15 cellular contexts compared by ENCODE assay signal in the genomic region with DNA sequence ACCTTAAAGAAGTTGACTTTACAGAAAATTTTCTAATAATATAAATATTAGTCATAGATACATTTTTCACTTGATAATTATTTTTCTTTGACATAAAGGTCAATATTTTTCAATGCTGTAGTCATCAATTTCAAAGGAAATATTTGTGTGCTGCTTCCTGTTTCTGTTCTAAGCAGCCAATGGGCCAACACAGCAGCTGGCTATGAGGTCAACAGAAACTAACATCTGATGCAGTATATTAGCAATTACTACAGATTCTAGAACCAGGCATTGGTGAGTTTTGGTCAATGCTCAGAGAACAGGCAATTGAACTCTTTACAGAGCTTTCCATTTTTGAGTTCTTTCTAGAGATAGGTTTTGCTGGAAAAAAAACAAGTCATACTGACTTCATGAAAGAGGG.
DNase-seq lines count a peak whose midpoint lies in the region; ATAC-seq, FAIRE-seq and TF ChIP-seq lines count a peak whose summit lies in the region.
"Had no signal": no experiment of that assay in that cellular context is flagged by ENCODE, and none has a peak within 500 bp of the region (broad histone marks: within the 10 kb centered on the region; RNA-seq: fewer than 3 reads in every experiment).

No MANE protein-coding gene starts in this region.

- SMC1A ChIA-PET in GM12878 (lab: Charles Lee; ENCODE audit: uncharacterized antibody, unreplicated experiment) = no interaction called here

- no peak overlapping the region for H3K23ac ChIP-seq in IMR-90 (ENCODE audit: low read depth, low read length)

- POLR2A ChIA-PET in IMR-90 (lab: Charles Lee; ENCODE audit: unreplicated experiment) = no interaction called here
- POLR2A ChIA-PET in GM12878 (lab: Charles Lee) = no interaction called here

- TF ChIP-seq POLR2A in IMR-90 (IDR thresholded peaks at IDR 0.05; ENCODE audit: low read depth, low read length) (no peak), GM12878 (IDR thresholded peaks at IDR 0.05; ENCODE audit: low read depth, low read length) (no peak)

- in situ Hi-C loops in IMR-90 (cut with MboI; ENCODE audit: low sequenced_read_pairs) (no loop called here), GM12878 (cut with MboI) (no loop called here)

- CTCF ChIA-PET in IMR-90 (lab: Yijun Ruan, JAX) = no interaction called here
- CTCF ChIA-PET in GM12878 (lab: Yijun Ruan, JAX) = no interaction called here

- H3K27ac ChIP-seq in IMR-90 (ENCODE audit: insufficient read depth, low read length) (no peak overlapping the region), GM12878 (ENCODE audit: control insufficient read depth, insufficient read depth) (no peak overlapping the region)
- H3K27ac ChIP-seq: A549, C4-2B had no signal

- intact Hi-C loops in IMR-90 (cut with micrococcal nuclease) (no loop called here), GM12878 (cut with micrococcal nuclease; ENCODE audit: unreplicated experiment) (no loop called here)

- no peak overlapping the region for H2BK15ac ChIP-seq in IMR-90 (ENCODE audit: low read depth, low read length)

- no peak overlapping the region for H4K8ac ChIP-seq in IMR-90 (ENCODE audit: low read depth in 2 of 2, low read length in 2 of 2)

- BruUV-seq in IMR-90 (replicated peaks; lab: Mats Ljungman, UMichigan) (no TSS peak), GM12878 (replicated peaks; lab: Mats Ljungman, UMichigan) (no TSS peak)

- no peak overlapping the region for H3K4me3 ChIP-seq in IMR-90 (ENCODE audit: insufficient read depth, low read depth, low read length)
- H3K4me3 ChIP-seq in GM12878 = no peak overlapping the region
- H3K4me3 ChIP-seq in fibroblast of mammary gland (ENCODE audit: control insufficient read depth, low read depth, low read length) = no peak overlapping the region
- H3K4me3 ChIP-seq: A549, GM23338 had no signal

- no peak for FAIRE-seq in GM12878 (lab: Jason Lieb, UNC)
- FAIRE-seq in frontal cortex (lab: Jason Lieb, UNC) = no peak
- no peak for FAIRE-seq in GM19239 (lab: Jason Lieb, UNC)
- FAIRE-seq: A549, GM18507 had no signal

- H3K9me3 ChIP-seq in IMR-90 (ENCODE audit: control insufficient read depth, insufficient read depth, low read length) (no peaks in the 10 kb centered on the region), GM12878 (replicated peaks; ENCODE audit: control insufficient read depth, insufficient read depth, low read length) (no peaks in the 10 kb centered on the region)
- H3K9me3 ChIP-seq: A549, BE2C had no signal

- H3K18ac ChIP-seq in IMR-90 (ENCODE audit: low read depth, low read length) = no peak overlapping the region

- no peak overlapping the region for H2BK20ac ChIP-seq in IMR-90 (ENCODE audit: low read depth, low read length)

- ATAC-seq in IMR-90 (ENCODE audit: low read depth) (0 out of 2 replicates have a peak, but pooled peaks have one; percentile 24), GM12878 (peak; percentile 72)
- ATAC-seq: A549, GM23338 had no signal

- H4K20me1 ChIP-seq in IMR-90 (ENCODE audit: insufficient read depth, low read length) = no peaks in the 10 kb centered on the region
- H4K20me1 ChIP-seq in GM12878 (ENCODE audit: control insufficient read depth, insufficient read depth) = no peaks in the 10 kb centered on the region

- H2AFZ ChIP-seq in IMR-90 (replicated peaks; ENCODE audit: low read length, poor library complexity) = no peak overlapping the region
- no peak overlapping the region for H2AFZ ChIP-seq in GM12878 (ENCODE audit: control insufficient read depth, low read depth, low read length)
- H2AFZ ChIP-seq: GM23338 had no signal

- H3K27me3 ChIP-seq in IMR-90 (ENCODE audit: control insufficient read depth, insufficient read depth, low read length) (no peaks in the 10 kb centered on the region), GM12878 (replicated peaks in 1 of 2; ENCODE audit: control insufficient read depth in 2 of 2, insufficient read depth in 2 of 2, low read length in 1 of 2) (no peaks in the 10 kb centered on the region)
- H3K27me3 ChIP-seq: BE2C had no signal

- no peak overlapping the region for H3K56ac ChIP-seq in IMR-90 (ENCODE audit: extremely low read depth, insufficient read depth, low read length)

- RAD21 ChIA-PET in GM12878 (lab: Charles Lee; ENCODE audit: unreplicated experiment) = no interaction called here

- H3K4me2 ChIP-seq in IMR-90 (ENCODE audit: low read depth, low read length) (no peak overlapping the region), GM12878 (ENCODE audit: control insufficient read depth, insufficient read depth) (no peak overlapping the region)
- H3K4me2 ChIP-seq: A549, GM23338 had no signal

- no peak overlapping the region for H2BK120ac ChIP-seq in IMR-90 (ENCODE audit: low read depth, low read length)

- no peak overlapping the region for H2BK5ac ChIP-seq in IMR-90 (ENCODE audit: low read depth, low read length, poor library complexity, severe bottlenecking)

- no peak for TF ChIP-seq EP300 in GM12878 (IDR thresholded peaks at IDR 0.05; ENCODE audit: borderline replicate concordance in 1 of 2, control insufficient read depth in 1 of 2, low read depth in 2 of 2, low read length in 2 of 2)

- DNase-seq in IMR-90 (peak; percentile 21), GM12878 (ENCODE audit: low read depth, low spot score) (no peak), fibroblast of mammary gland (ENCODE audit: low read depth) (peak; percentile 5), frontal cortex (ENCODE audit: low spot score in 2 of 2) (no peak), GM19239 (ENCODE audit: insufficient read length, low spot score) (no peak)
- no peak for DNase-seq in stimulated activated naive CD4-positive, alpha-beta T cell (lab: John Stamatoyannopoulos, UW)
- DNase-seq: BE2C; CD4-positive, alpha-beta memory T cell; DND-41; GDM1; H7 had no signal

- H3K36me3 ChIP-seq in IMR-90 (ENCODE audit: control insufficient read depth, insufficient read depth, low read length) (no peaks in the 10 kb centered on the region), GM12878 (ENCODE audit: control insufficient read depth in 2 of 2, insufficient read depth in 2 of 2, low read length in 1 of 2) (no peaks in the 10 kb centered on the region)
- H3K36me3 ChIP-seq: BE2C had no signal

- H3K4me1 ChIP-seq in IMR-90 (ENCODE audit: control insufficient read depth, insufficient read depth, low read length) (peaks cover 4% of the 10 kb centered on the region; the same call in 1 of the 2 replicates), GM12878 (ENCODE audit: control insufficient read depth, insufficient read depth, low read length) (no peaks in the 10 kb centered on the region)
- H3K4me1 ChIP-seq: A549 had no signal

- H3K79me1 ChIP-seq in IMR-90 (ENCODE audit: low read depth in 1 of 2, low read length in 2 of 2) = no peaks in the 10 kb centered on the region

- no peak overlapping the region for H4K5ac ChIP-seq in IMR-90 (ENCODE audit: low read depth, low read length)

- H4K91ac ChIP-seq in IMR-90 (ENCODE audit: insufficient read depth, low read depth, low read length) = no peak overlapping the region

- no peak overlapping the region for H2AK9ac ChIP-seq in IMR-90 (replicated peaks; ENCODE audit: low read depth, low read length, poor library complexity)

- TF ChIP-seq RAD21 in IMR-90 (IDR thresholded peaks at IDR 0.05; ENCODE audit: low read length) (no peak), GM12878 (IDR thresholded peaks at IDR 0.05; ENCODE audit: insufficient read depth, low read depth, low read length) (no peak)

- no peak overlapping the region for H2AK5ac ChIP-seq in IMR-90 (ENCODE audit: low read depth, low read length)

- no peak overlapping the region for H3K14ac ChIP-seq in IMR-90 (replicated peaks; ENCODE audit: low read depth, low read length)

- H3K9me1 ChIP-seq in IMR-90 (ENCODE audit: insufficient read depth, low read length) = no peaks in the 10 kb centered on the region

- no peak for TF ChIP-seq CTCF in IMR-90 (conservative IDR thresholded peaks at IDR 0.05; ENCODE audit: low read depth, low read length)
- no peak for TF ChIP-seq CTCF in GM12878 (IDR thresholded peaks at IDR 0.05 in 2 of 3, conservative IDR thresholded peaks at IDR 0.05 in 1 of 3; ENCODE audit: control insufficient read depth in 2 of 3, extremely low read depth in 1 of 3, insufficient read depth in 1 of 3, low read depth in 3 of 3, low read length in 3 of 3)
- no peak for TF ChIP-seq CTCF in fibroblast of mammary gland (conservative IDR thresholded peaks at IDR 0.05; ENCODE audit: control insufficient read depth, insufficient read depth, low read depth, low read length)

- H3K4ac ChIP-seq in IMR-90 (ENCODE audit: low read depth, low read length) = no peak overlapping the region

- no peaks in the 10 kb centered on the region for H3K79me2 ChIP-seq in GM12878 (ENCODE audit: control insufficient read depth, insufficient read depth, low read length)

- dilution Hi-C loops in IMR-90 (cut with HindIII; ENCODE audit: low sequenced_read_pairs, unreplicated experiment) = no loop called here

- H3K9ac ChIP-seq in IMR-90 (ENCODE audit: low read depth, low read length) = no peak overlapping the region
- no peak overlapping the region for H3K9ac ChIP-seq in GM12878 (ENCODE audit: control insufficient read depth, insufficient read depth, low read length)

TF ChIP-seq in IMR-90, 13 proteins besides CTCF, POLR2A, EP300 and RAD21 (continues in another document):
- TF ChIP-seq, protein P1, sequence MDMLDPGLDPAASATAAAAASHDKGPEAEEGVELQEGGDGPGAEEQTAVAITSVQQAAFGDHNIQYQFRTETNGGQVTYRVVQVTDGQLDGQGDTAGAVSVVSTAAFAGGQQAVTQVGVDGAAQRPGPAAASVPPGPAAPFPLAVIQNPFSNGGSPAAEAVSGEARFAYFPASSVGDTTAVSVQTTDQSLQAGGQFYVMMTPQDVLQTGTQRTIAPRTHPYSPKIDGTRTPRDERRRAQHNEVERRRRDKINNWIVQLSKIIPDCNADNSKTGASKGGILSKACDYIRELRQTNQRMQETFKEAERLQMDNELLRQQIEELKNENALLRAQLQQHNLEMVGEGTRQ (IDR thresholded peaks at IDR 0.05; ENCODE audit: low read depth, low read length) = no peak
- TF ChIP-seq RFX5 (IDR thresholded peaks at IDR 0.05; ENCODE audit: low read depth, low read length) = no peak
- TF ChIP-seq RCOR1 (IDR thresholded peaks at IDR 0.05; ENCODE audit: insufficient replicate concordance, low read length) = no peak
- TF ChIP-seq FOS (IDR thresholded peaks at IDR 0.05; ENCODE audit: low read depth, low read length) = no peak

TF ChIP-seq in GM12878, 131 proteins besides CTCF, POLR2A, EP300 and RAD21 (continues in another document):
- TF ChIP-seq ZNF217 (IDR thresholded peaks at IDR 0.05) (no peak), FOXM1 (IDR thresholded peaks at IDR 0.05; ENCODE audit: low read depth, low read length) (no peak), CHD4 (IDR thresholded peaks at IDR 0.05) (no peak), BMI1 (IDR thresholded peaks at IDR 0.05; ENCODE audit: borderline replicate concordance) (no peak), FOXK2 (IDR thresholded peaks at IDR 0.05) (no peak), MAX (IDR thresholded peaks at IDR 0.05; ENCODE audit: low read depth, low read length) (no peak)

Comparison
In these comparisons a context has a peak if more than half of its experiments do, and no peak if none do; other contexts are left out.
1. DNase-seq: peak in IMR-90 (single experiment) and fibroblast of mammary gland (single experiment); none in GM12878 (single experiment), frontal cortex (0 of 2), stimulated activated naive CD4-positive, alpha-beta T cell (0 of 6) and GM19239 (single experiment).